ENCODE assay signal across 33 cellular contexts in the genomic region with DNA sequence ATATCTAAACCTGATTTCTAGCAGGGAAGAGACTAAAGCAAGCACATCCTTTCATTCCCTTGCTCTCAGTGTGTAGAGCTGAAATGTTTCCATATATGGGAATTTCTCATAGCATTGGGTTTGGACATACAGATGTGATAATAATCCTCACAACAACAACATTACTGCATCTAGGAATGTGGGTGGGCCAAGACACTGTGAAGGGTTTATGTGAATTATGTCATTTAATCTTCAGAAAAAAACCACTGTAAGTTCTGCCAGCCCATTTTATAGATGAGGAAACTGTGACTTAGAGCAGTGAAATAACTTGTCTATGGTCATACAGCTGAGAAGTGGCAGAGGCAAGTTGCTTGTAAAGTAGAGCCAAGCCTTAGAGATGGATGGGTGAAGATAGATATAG. TPM values are rescaled to one million over a fixed set of nuclear protein-coding genes. Genes with fewer than 3 reads are reported as not detected.
"Had no signal": no experiment of that assay in that cellular context is flagged by ENCODE, and none has a peak within 500 bp of the region (broad histone marks: within the 10 kb centered on the region; RNA-seq: fewer than 3 reads in every experiment).

No MANE protein-coding gene starts in this region.

- ATAC-seq: activated CD8-positive, alpha-beta memory T cell treated with anti-CD3 and anti-CD28 coated beads, Interleukin-2, amount 10 ng/mL, durations not matched to agents 7 days and 5 days; activated naive CD8-positive, alpha-beta T cell treated with anti-CD3 and anti-CD28 coated beads, Interleukin-2, amount 50 U/mL, for 24 hours; PC-3; Right ventricle myocardium inferior; SK-N-SH treated with all-trans-retinoic acid at 6 μM for 48 hours had no signal

- H3K36me3 ChIP-seq: breast epithelium, Peyer's patch had no signal

- H3K27me3 ChIP-seq: breast epithelium, Peyer's patch had no signal

- H3K4me1 ChIP-seq: breast epithelium, Peyer's patch had no signal

- H3K27ac ChIP-seq: breast epithelium, Peyer's patch, RWPE1, WERI-Rb-1 had no signal

- H3K9me3 ChIP-seq: breast epithelium, Peyer's patch had no signal

- H3K4me3 ChIP-seq: breast epithelium, Peyer's patch had no signal

- DNase-seq: activated CD4-positive, alpha-beta memory T cell treated with anti-CD3 and anti-CD28 coated beads, Interleukin-2, amount 10 ng/mL, durations not matched to agents 7 days and 5 days; activated CD4-positive, alpha-beta T cell treated with anti-CD3 and anti-CD28 coated beads for 1 hour; activated CD4-positive, alpha-beta T cell treated with anti-CD3 and anti-CD28 coated beads for 48 hours; activated CD4-positive, CD25-positive, alpha-beta regulatory T cell; activated CD8-positive, alpha-beta memory T cell treated with anti-CD3 and anti-CD28 coated beads for 24 hours; activated CD8-positive, alpha-beta memory T cell treated with anti-CD3 and anti-CD28 coated beads, Interleukin-2, amount 10 ng/mL, durations not matched to agents 7 days and 5 days; activated CD8-positive, alpha-beta memory T cell treated with anti-CD3 and anti-CD28 coated beads, Interleukin-2, amount 50 U/mL, for 48 hours; activated effector memory CD4-positive, alpha-beta T cell treated with Interleukin-2 at 50 U/mL for 16 hours; activated naive CD4-positive, alpha-beta T cell treated with anti-CD3 and anti-CD28 coated beads, Interleukin-2, amount 10 ng/mL, durations not matched to agents 7 days and 5 days; activated naive CD8-positive, alpha-beta T cell treated with anti-CD3 and anti-CD28 coated beads, Interleukin-2, amount 50 U/mL, for 24 hours; activated T-cell treated with anti-CD3 and anti-CD28 coated beads, Interleukin-2, amount 50 U/mL, for 48 hours; amniotic stem cell; aorta; Karpas-422; NCI-H1105; NCI-H1417 treated with DMSO at 0.1 percent for 48 hours; NCI-H1694; NCI-H2029; NCI-H345; NCI-H524 treated with DMSO at 0.1 percent for 48 hours; PC-3; Peyer's patch; SIG-M5; T-helper 1 cell; T-helper 2 cell; T-helper 9 cell; WERI-Rb-1 had no signal

RNA-seq across cellular contexts. Expression of a gene that starts 5.2 kb away (rescaled TPM):
- total RNA-seq: NCI-H460, PC-3, Peyer's patch, Right ventricle myocardium inferior had no signal
- polyA plus RNA-seq: aorta had no signal

RNA-seq across cellular contexts. Expression of a gene that starts 22.0 kb away (rescaled TPM):
- total RNA-seq: SK-MEL-5 had no signal

RNA-seq across cellular contexts. Expression of a gene that starts 29.6 kb away (rescaled TPM):
- total RNA-seq: NCI-H460, PC-3 had no signal
